In the genomic region with DNA sequence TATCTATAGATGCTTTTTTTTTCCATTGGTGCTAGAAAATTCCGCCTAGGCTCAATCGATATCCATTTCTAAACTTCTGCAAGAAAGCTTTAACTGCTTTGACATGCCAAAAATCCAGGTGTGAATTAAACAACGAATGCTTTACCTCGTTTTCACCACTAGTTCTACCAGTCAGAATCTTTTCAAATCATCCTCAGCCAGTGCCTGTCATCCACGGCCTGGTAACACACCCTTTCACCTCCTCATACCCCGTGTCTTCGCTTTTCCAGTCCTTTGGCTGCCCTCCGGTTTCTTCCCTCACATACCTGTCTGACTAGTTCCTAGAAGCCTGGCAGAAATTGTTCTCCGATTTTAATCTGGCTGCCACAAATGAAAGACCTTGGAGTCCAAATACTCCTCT, we compare ENCODE assay signal across 8 cellular contexts. TPM values are rescaled to one million over a fixed set of nuclear protein-coding genes. Genes with fewer than 3 reads are reported as not detected.
DNase-seq lines count a peak whose midpoint lies in the region; ATAC-seq and TF ChIP-seq lines count a peak whose summit lies in the region.

No MANE protein-coding gene starts in this region.

- no peak for TF ChIP-seq RAD21 in neural cell (conservative IDR thresholded peaks at IDR 0.05)

- TF ChIP-seq EP300 in neural cell (conservative IDR thresholded peaks at IDR 0.05; ENCODE audit: poor library complexity, severe bottlenecking) = peak; percentile 29

- H3K36me3 ChIP-seq in ectodermal cell (ENCODE audit: control insufficient read depth, insufficient read depth, low read length) (no peaks in the 10 kb centered on the region), neural cell (ENCODE audit: insufficient read depth, low read length) (no peaks in the 10 kb centered on the region)

- H3K36me3 Mint-ChIP-seq in activated CD4-positive, alpha-beta T cell treated with anti-CD3 and anti-CD28 coated beads for 36 hours (ENCODE audit: low read depth) = no peaks in the 10 kb centered on the region

- H3K4me3 ChIP-seq in ectodermal cell (ENCODE audit: insufficient read depth, low read depth, low read length) (peak overlapping the region; percentile 56), neural cell (ENCODE audit: low read length) (peak overlapping the region; percentile 71)

- peaks cover 12% of the 10 kb centered on the region for H3K4me1 Mint-ChIP-seq in activated CD4-positive, alpha-beta T cell treated with anti-CD3 and anti-CD28 coated beads for 36 hours

- peak; percentile 22 for DNase-seq in activated CD4-positive, alpha-beta T cell treated with anti-CD3 and anti-CD28 coated beads for 36 hours
- DNase-seq in activated CD4-positive, alpha-beta T cell treated with anti-CD3 and anti-CD28 coated beads for 1 hour = no peak
- DNase-seq in NCI-H2227 treated with DMSO at 0.1 percent for 48 hours (lab: John Stamatoyannopoulos, UW) (peak; percentile 15), NCI-H2081 treated with DMSO at 0.1 percent for 48 hours (lab: John Stamatoyannopoulos, UW) (no peak), NCI-H446 (lab: John Stamatoyannopoulos, UW) (no peak)

- POLR2A ChIA-PET in activated CD4-positive, alpha-beta T cell treated with anti-CD3 and anti-CD28 coated beads for 36 hours (lab: Charles Lee) = no interaction called here

- peak overlapping the region; percentile 82 for H3K9ac ChIP-seq in neural cell (ENCODE audit: low read length)

- H3K9me3 Mint-ChIP-seq in activated CD4-positive, alpha-beta T cell treated with anti-CD3 and anti-CD28 coated beads for 36 hours (ENCODE audit: low read depth) = no peaks in the 10 kb centered on the region

- H3K4me2 ChIP-seq in neural cell (ENCODE audit: low read length) = peak overlapping the region; percentile 90

- intact Hi-C loops in activated CD4-positive, alpha-beta T cell treated with anti-CD3 and anti-CD28 coated beads for 36 hours (cut with DNase I, micrococcal nuclease) = loop anchor here in 1 of 2 experiments (2.0 kb wide), 1 partner anchor 136 kb away; no protein-coding TSS in a partner anchor

- no peaks in the 10 kb centered on the region for H3F3A ChIP-seq in neural cell (ENCODE audit: insufficient read depth, low read length, poor library complexity, severe bottlenecking)

- H3K27me3 Mint-ChIP-seq in activated CD4-positive, alpha-beta T cell treated with anti-CD3 and anti-CD28 coated beads for 36 hours = no peaks in the 10 kb centered on the region

- no peaks in the 10 kb centered on the region for H3K9me3 ChIP-seq in ectodermal cell (ENCODE audit: control insufficient read depth, low read length)
- no peaks in the 10 kb centered on the region for H3K9me3 ChIP-seq in neural cell (ENCODE audit: low read length)

- H3K9me2 ChIP-seq in neural cell (ENCODE audit: insufficient read depth, low read length) = no peaks in the 10 kb centered on the region

- peaks cover 21% of the 10 kb centered on the region for H3K4me1 ChIP-seq in ectodermal cell (ENCODE audit: control insufficient read depth, insufficient read depth, low read length)

- peak overlapping the region; percentile 2 for H3K4me3 Mint-ChIP-seq in activated CD4-positive, alpha-beta T cell treated with anti-CD3 and anti-CD28 coated beads for 36 hours

- H3K27ac Mint-ChIP-seq in activated CD4-positive, alpha-beta T cell treated with anti-CD3 and anti-CD28 coated beads for 36 hours = no peak overlapping the region

- H3K27ac ChIP-seq in ectodermal cell (ENCODE audit: insufficient read depth, low read depth, low read length, poor library complexity, severe bottlenecking) = peak overlapping the region; percentile 93
- peak overlapping the region; percentile 96 for H3K27ac ChIP-seq in neural cell (ENCODE audit: low read length)

- CTCF ChIA-PET in activated CD4-positive, alpha-beta T cell treated with anti-CD3 and anti-CD28 coated beads for 36 hours (lab: Charles Lee) = interaction anchor here (0.6 to 2.9 kb wide), 9 partner anchors 23 to 803 kb away, joined by 3 to 16 read pairs (median 4); a partner anchor contains a TSS

- peak overlapping the region; percentile 70 for H2AFZ ChIP-seq in neural cell (ENCODE audit: low read depth, low read length)

- TF ChIP-seq CTCF in neural cell (IDR thresholded peaks at IDR 0.05; ENCODE audit: poor library complexity, severe bottlenecking) = peak; percentile 66

- H3K27me3 ChIP-seq in ectodermal cell (ENCODE audit: control insufficient read depth, insufficient read depth, low read length, poor library complexity, severe bottlenecking) (no peaks in the 10 kb centered on the region), neural cell (ENCODE audit: insufficient read depth, low read depth, low read length) (no peaks in the 10 kb centered on the region)

- ATAC-seq in activated CD4-positive, alpha-beta T cell treated with anti-CD3 and anti-CD28 coated beads for 36 hours = no peak
- no peak for ATAC-seq in HG02870 (IDR thresholded peaks at IDR 0.05; ENCODE audit: unreplicated experiment)

- H4K20me1 ChIP-seq in neural cell (ENCODE audit: insufficient read depth) = no peaks in the 10 kb centered on the region

- H3K79me2 ChIP-seq in neural cell (replicated peaks; ENCODE audit: insufficient read depth, low read length) = peaks cover 35% of the 10 kb centered on the region

- WGBS in ectodermal cell, 2 experiments = 12 to 13% methylated on average over 8 to 9 of the region's 9 CpGs

TF ChIP-seq in neural cell, 6 proteins besides CTCF, POLR2A, EP300 and RAD21:
- TF ChIP-seq POLR2AphosphoS5 (IDR thresholded peaks at IDR 0.05) (peak; percentile 73), MXI1 (conservative IDR thresholded peaks at IDR 0.05; ENCODE audit: poor library complexity, severe bottlenecking) (no peak)
TF ChIP-seq in neural cell: peak in this region for 1.

RNA-seq across cellular contexts. Expression of a gene that starts 1.4 kb away (rescaled TPM):
- 10 to 100 TPM; 17.1 to 21.9 TPM for total RNA-seq in activated CD4-positive, alpha-beta T cell treated with anti-CD3 and anti-CD28 coated beads for 36 hours
- 103 TPM for polyA plus RNA-seq in ectodermal cell (2013, experiment 1 of 4)
- polyA plus RNA-seq in ectodermal cell (2013, experiment 2 of 4) = 115 TPM
- polyA plus RNA-seq in ectodermal cell (2013, experiment 3 of 4) = 80.0 TPM
- polyA plus RNA-seq in ectodermal cell (2013, experiment 4 of 4) = 99.3 TPM
- 104 and 124 TPM in 2 replicates for polyA plus RNA-seq in neural cell
- polyA minus RNA-seq in neural cell = 60.1 and 115 TPM in 2 replicates

RNA-seq across cellular contexts. Expression of a gene that starts 36.5 kb away (rescaled TPM):
- 100 to 1,000 TPM; 146 to 179 TPM for total RNA-seq in activated CD4-positive, alpha-beta T cell treated with anti-CD3 and anti-CD28 coated beads for 36 hours
- polyA plus RNA-seq in ectodermal cell (2013, experiment 1 of 4) = 105 TPM
- 119 TPM for polyA plus RNA-seq in ectodermal cell (2013, experiment 2 of 4)
- polyA plus RNA-seq in ectodermal cell (2013, experiment 3 of 4) = 94.8 TPM
- 99.6 TPM for polyA plus RNA-seq in ectodermal cell (2013, experiment 4 of 4)
- 52.8 and 82.5 TPM in 2 replicates for polyA plus RNA-seq in neural cell
- 52.7 and 55.3 TPM in 2 replicates for polyA minus RNA-seq in neural cell

Comparison
In these comparisons a context has a peak if more than half of its experiments do, and no peak if none do; other contexts are left out.
1. DNase-seq: peak in activated CD4-positive, alpha-beta T cell treated with anti-CD3 and anti-CD28 coated beads for 36 hours (single experiment) and NCI-H2227 treated with DMSO at 0.1 percent for 48 hours (single experiment); none in activated CD4-positive, alpha-beta T cell treated with anti-CD3 and anti-CD28 coated beads for 1 hour (single experiment), NCI-H2081 treated with DMSO at 0.1 percent for 48 hours (single experiment) and NCI-H446 (0 of 2).